Comparison of ENCODE assay signal across 20 cellular contexts in the genomic region with DNA sequence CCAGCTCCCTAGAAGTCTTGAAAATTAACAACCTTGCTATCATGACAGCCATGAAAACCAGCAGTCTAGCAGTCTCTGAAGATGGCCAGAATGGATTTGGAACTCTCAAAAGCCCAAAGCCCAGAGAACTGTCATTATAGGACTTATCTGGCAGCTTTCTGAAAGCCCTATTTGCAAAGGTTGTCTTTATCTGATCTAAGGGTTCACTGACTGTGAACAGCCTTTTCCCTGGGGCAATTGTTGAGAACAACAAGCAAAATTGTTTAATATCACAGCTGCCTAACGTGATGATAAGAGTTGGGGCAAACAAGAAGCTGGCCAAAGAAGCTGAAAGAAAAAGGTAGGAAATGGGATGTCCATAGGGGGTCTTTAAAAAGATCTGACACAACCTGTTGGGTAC. TPM values are rescaled to one million over a fixed set of nuclear protein-coding genes. Genes with fewer than 3 reads are reported as not detected.
A peak's percentile ranks its signal among the peaks of the same experiment; 100 is the strongest.
DNase-seq lines count a peak whose midpoint lies in the region; ATAC-seq and TF ChIP-seq lines count a peak whose summit lies in the region.
"Had no signal": no experiment of that assay in that cellular context is flagged by ENCODE, and none has a peak within 500 bp of the region (broad histone marks: within the 10 kb centered on the region; RNA-seq: fewer than 3 reads in every experiment).

No MANE protein-coding gene starts in this region.

- peak overlapping the region; percentile 83 for H3K27ac ChIP-seq in 22Rv1

- no peak for TF ChIP-seq CTCF in 22Rv1 (IDR thresholded peaks at IDR 0.05)
- no peak for TF ChIP-seq CTCF in GM10248 (IDR thresholded peaks at IDR 0.05; ENCODE audit: control extremely low read depth, extremely low read depth, low read depth, missing control alignments)

- POLR2A ChIA-PET in GM10248 (lab: Yijun Ruan, JAX) = no interaction called here

- CTCF ChIA-PET in GM10248 (lab: Yijun Ruan, JAX) = interaction anchor here (1.7 to 2.1 kb wide), 2 partner anchors 91 to 743 kb away, joined by 6 read pairs; no protein-coding TSS in a partner anchor

- ATAC-seq in left lobe of liver = peak; percentile 55
- ATAC-seq: PC-3 had no signal

- DNase-seq in ELF-1 (ENCODE audit: low read depth, low spot score) (peak; percentile 10), NCI-H526 treated with DMSO at 0.1 percent for 48 hours (lab: John Stamatoyannopoulos, UW) (peak; percentile 72), left lobe of liver (ENCODE audit: low spot score) (no peak), pons (ENCODE audit: low spot score) (no peak), GM10248 (ENCODE audit: extremely low spot score) (no peak)
- DNase-seq in activated CD4-positive, alpha-beta T cell treated with anti-CD3 and anti-CD28 coated beads for 4 hours = no peak
- DNase-seq: C1 segment of cervical spinal cord; CD8-positive, alpha-beta memory T cell; DMS79 treated with DMSO at 0.1 percent for 48 hours; Kasumi-1; NCI-H1105; NCI-H1694 treated with DMSO at 0.1 percent for 48 hours; NCI-H2107; NCI-H446 treated with DMSO at 0.1 percent for 48 hours; NCI-H82; PC-3; RPMI8226; SHP77 treated with DMSO at 0.1 percent for 48 hours; T-helper 1 cell had no signal

RNA-seq across cellular contexts. Expression of gene KLHL8, which starts 20.9 kb away (rescaled TPM):
- 8.4 TPM for total RNA-seq in left lobe of liver

Comparison
In these comparisons a context has a peak if more than half of its experiments do, and no peak if none do; other contexts are left out.
1. DNase-seq: peak in ELF-1 (single experiment) and NCI-H526 treated with DMSO at 0.1 percent for 48 hours (single experiment); none in left lobe of liver (single experiment), pons (single experiment), activated CD4-positive, alpha-beta T cell treated with anti-CD3 and anti-CD28 coated beads for 4 hours (0 of 2) and GM10248 (single experiment).